1 cellular context compared by ENCODE assay signal in genomic region chr17:81252336-81253329, GRCh38.
TF ChIP-seq lines count a peak whose summit lies in the region.

No MANE protein-coding gene starts in this region.

TF ChIP-seq in HepG2, 621 proteins besides CTCF, POLR2A, EP300 and RAD21 (continued from another document and continues in another):
- TF ChIP-seq ZNF318 (CRISPR knock-in tag; IDR thresholded peaks at IDR 0.05): no peak
- no peak for TF ChIP-seq ZBTB2 (CRISPR knock-in tag; IDR thresholded peaks at IDR 0.05; ENCODE audit: low read depth)
- no peak for TF ChIP-seq ZNF652 (CRISPR knock-in tag; IDR thresholded peaks at IDR 0.05; ENCODE audit: borderline replicate concordance, low read depth)
- TF ChIP-seq ZNF30 (CRISPR knock-in tag; IDR thresholded peaks at IDR 0.05): no peak
- no peak for TF ChIP-seq GATAD1 (CRISPR knock-in tag; IDR thresholded peaks at IDR 0.05)
- TF ChIP-seq ERF (CRISPR knock-in tag; IDR thresholded peaks at IDR 0.05): no peak
- TF ChIP-seq BCL6 (CRISPR knock-in tag; IDR thresholded peaks at IDR 0.05): no peak
- no peak; the same call in 1 of the 2 replicates for TF ChIP-seq MAZ (IDR thresholded peaks at IDR 0.05; ENCODE audit: borderline replicate concordance, low read depth, low read length)
- no peak for TF ChIP-seq MAZ (CRISPR knock-in tag; IDR thresholded peaks at IDR 0.05; ENCODE audit: low read depth)
- TF ChIP-seq FOXO4 (CRISPR knock-in tag; conservative IDR thresholded peaks at IDR 0.05): no peak
- TF ChIP-seq JUNB (CRISPR knock-in tag; IDR thresholded peaks at IDR 0.05; ENCODE audit: borderline replicate concordance): no peak
- TF ChIP-seq ZNF34 (CRISPR knock-in tag; IDR thresholded peaks at IDR 0.05; ENCODE audit: borderline replicate concordance): no peak
- no peak for TF ChIP-seq CENPX (CRISPR knock-in tag; IDR thresholded peaks at IDR 0.05)
- TF ChIP-seq TRIM22 (IDR thresholded peaks at IDR 0.05): no peak
- no peak for TF ChIP-seq DNMT1 (CRISPR knock-in tag; IDR thresholded peaks at IDR 0.05)
- 0 out of 2 replicates have a peak, but pooled peaks have one; percentile 23 for TF ChIP-seq IKZF5 (CRISPR knock-in tag; IDR thresholded peaks at IDR 0.05)
- no peak for TF ChIP-seq SRSF9 (IDR thresholded peaks at IDR 0.05; ENCODE audit: borderline replicate concordance, insufficient read depth, low read depth, low read length, poor library complexity, severe bottlenecking)
- no peak for TF ChIP-seq EEA1 (CRISPR knock-in tag; IDR thresholded peaks at IDR 0.05; ENCODE audit: borderline replicate concordance)
- no peak for TF ChIP-seq E2F2 (CRISPR knock-in tag; IDR thresholded peaks at IDR 0.05; ENCODE audit: borderline replicate concordance)
- TF ChIP-seq PCBP1 (IDR thresholded peaks at IDR 0.05; ENCODE audit: borderline replicate concordance, low read depth, low read length): no peak
- TF ChIP-seq ZFP91 (CRISPR knock-in tag; IDR thresholded peaks at IDR 0.05; ENCODE audit: borderline replicate concordance): no peak
- no peak for TF ChIP-seq DDIT3 (CRISPR knock-in tag; IDR thresholded peaks at IDR 0.05)
- no peak for TF ChIP-seq ZBTB25 (CRISPR knock-in tag; IDR thresholded peaks at IDR 0.05)
- TF ChIP-seq KDM4B (CRISPR knock-in tag; IDR thresholded peaks at IDR 0.05): no peak
- TF ChIP-seq ATF7 (IDR thresholded peaks at IDR 0.05): no peak
- TF ChIP-seq ATF7 (CRISPR knock-in tag; IDR thresholded peaks at IDR 0.05): no peak
- TF ChIP-seq MIXL1 (CRISPR knock-in tag; IDR thresholded peaks at IDR 0.05): no peak
- TF ChIP-seq ZNF18 (CRISPR knock-in tag; IDR thresholded peaks at IDR 0.05; ENCODE audit: insufficient replicate concordance): no peak
- TF ChIP-seq TCF12 (IDR thresholded peaks at IDR 0.05): no peak
- TF ChIP-seq TCF12 (CRISPR knock-in tag; IDR thresholded peaks at IDR 0.05): no peak
- no peak; the same call in 1 of the 2 replicates for TF ChIP-seq MEF2D (CRISPR knock-in tag; IDR thresholded peaks at IDR 0.05)
- TF ChIP-seq ISX (CRISPR knock-in tag; conservative IDR thresholded peaks at IDR 0.05): no peak
- TF ChIP-seq RFX1 (IDR thresholded peaks at IDR 0.05): no peak
- no peak for TF ChIP-seq ZNF136 (CRISPR knock-in tag; IDR thresholded peaks at IDR 0.05; ENCODE audit: low read depth)
- no peak for TF ChIP-seq CEBPB (IDR thresholded peaks at IDR 0.05; ENCODE audit: borderline replicate concordance, low read depth, low read length)
- TF ChIP-seq PLSCR1 (CRISPR knock-in tag; IDR thresholded peaks at IDR 0.05; ENCODE audit: borderline replicate concordance): no peak
- TF ChIP-seq TFAP4 (IDR thresholded peaks at IDR 0.05; ENCODE audit: borderline replicate concordance, low read depth): peak; percentile 95
